Comparison of ENCODE assay signal across 12 cellular contexts in genomic region chr11:110113507-110113906, GRCh38.
"Had no signal": no experiment of that assay in that cellular context is flagged by ENCODE, and none has a peak within 500 bp of the region (broad histone marks: within the 10 kb centered on the region; RNA-seq: fewer than 3 reads in every experiment).

No MANE protein-coding gene starts in this region.

- H3K36me3 ChIP-seq: breast epithelium, sigmoid colon had no signal

- DNase-seq: activated CD4-positive, alpha-beta T cell treated with anti-CD3 and anti-CD28 coated beads for 4 hours; activated CD8-positive, alpha-beta memory T cell treated with anti-CD3 and anti-CD28 coated beads, Interleukin-2, amount 50 U/mL, for 4 hours; activated CD8-positive, alpha-beta T cell treated with anti-CD3 and anti-CD28 coated beads for 36 hours; activated naive CD8-positive, alpha-beta T cell treated with anti-CD3 and anti-CD28 coated beads, Interleukin-2, amount 10 ng/mL, durations not matched to agents 7 days and 5 days; anterior cingulate cortex; hippocampal formation; sigmoid colon; stimulated activated CD4-positive, alpha-beta T cell treated with anti-CD3 and anti-CD28 coated beads, Interleukin-2, amount 100 ng/mL, for 48 hours; stimulated activated naive CD8-positive, alpha-beta T cell treated with anti-CD3 and anti-CD28 coated beads, Interleukin-15, Interleukin-2, amounts not matched to agents 100 U/mL and 50 U/mL, for 24 hours; upper lobe of left lung had no signal

- H3K27me3 ChIP-seq: breast epithelium, sigmoid colon, suprapubic skin, upper lobe of left lung had no signal

- H3K4me1 ChIP-seq: breast epithelium, suprapubic skin had no signal

- H3K9me3 ChIP-seq: breast epithelium, sigmoid colon, suprapubic skin, upper lobe of left lung had no signal

- H3K27ac ChIP-seq: breast epithelium, sigmoid colon, suprapubic skin, upper lobe of left lung had no signal

- H3K4me3 ChIP-seq: breast epithelium, sigmoid colon, suprapubic skin, upper lobe of left lung had no signal
